Comparison of ENCODE assay signal across 28 cellular contexts in the genomic region with DNA sequence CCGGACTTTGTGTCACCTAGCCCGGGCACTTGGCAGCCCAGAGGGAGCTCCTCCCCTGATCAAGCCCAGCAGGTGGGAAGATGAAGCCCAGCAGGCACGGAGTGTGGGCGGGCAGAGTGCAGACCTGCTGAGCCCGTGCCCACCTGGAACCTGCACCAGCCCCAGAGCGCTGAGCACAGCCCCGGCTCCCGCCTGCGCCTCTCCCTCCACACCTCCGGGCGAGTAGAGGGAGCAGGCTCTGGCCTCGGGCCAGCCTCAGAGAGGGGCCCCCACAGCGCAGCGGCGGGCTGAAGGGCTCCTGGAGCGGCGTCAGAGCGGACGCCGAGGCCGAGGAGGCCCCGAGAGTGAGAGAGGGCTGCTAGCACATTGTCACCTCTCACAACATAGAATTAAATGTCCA.
"Had no signal": no experiment of that assay in that cellular context is flagged by ENCODE, and none has a peak within 500 bp of the region (broad histone marks: within the 10 kb centered on the region; RNA-seq: fewer than 3 reads in every experiment).

No MANE protein-coding gene starts in this region.

- DNase-seq: activated CD4-positive, alpha-beta T cell treated with anti-CD3 and anti-CD28 coated beads, Interleukin-2, amount 50 U/mL, for 1 hour; activated CD4-positive, CD25-positive, alpha-beta regulatory T cell treated with anti-CD3 and anti-CD28 coated beads, Interleukin-2, amount 50 U/mL, for 72 hours; activated CD8-positive, alpha-beta T cell treated with anti-CD3 and anti-CD28 coated beads for 36 hours; activated gamma-delta T cell treated with Interleukin-2 at 50 U/mL for 16 hours; activated naive CD4-positive, alpha-beta T cell treated with anti-CD3 and anti-CD28 coated beads, Interleukin-2, amount 50 U/mL, for 16 hours; activated T-cell treated with anti-CD3 and anti-CD28 coated beads, Interleukin-2, amount 50 U/mL, for 4 hours; amniotic stem cell; brain microvascular endothelial cell; caudate nucleus; cortex of kidney; effector memory CD8-positive, alpha-beta T cell; erythroblast; gastrocnemius medialis; glutamatergic neuron; naive B cell; nephron progenitor cell; spleen; stimulated activated naive CD4-positive, alpha-beta T cell; T1000 had no signal

- H3K36me3 ChIP-seq: brain microvascular endothelial cell, gastrocnemius medialis, neutrophil, right atrium auricular region, spleen, suprapubic skin, tibial nerve had no signal

- FAIRE-seq: astrocyte, islet of Langerhans, urothelium cell line had no signal

- H3K9me3 ChIP-seq: gastrocnemius medialis, neutrophil, right atrium auricular region had no signal

- H3K9ac ChIP-seq: parathyroid adenoma had no signal

- ATAC-seq: activated CD8-positive, alpha-beta T cell treated with anti-CD3 and anti-CD28 coated beads for 36 hours; activated T-cell treated with anti-CD3 and anti-CD28 coated beads, Interleukin-2, amount 50 U/mL, for 4 hours; activated T-helper 17 cell treated with anti-CD3 and anti-CD28 coated beads, Interleukin-2, amount 50 U/mL, for 72 hours; effector memory CD8-positive, alpha-beta T cell; gastrocnemius medialis had no signal

- H3K27me3 ChIP-seq: brain microvascular endothelial cell, gastrocnemius medialis, neutrophil, right atrium auricular region, spleen, suprapubic skin, tibial nerve had no signal

- H3K4me3 ChIP-seq: gastrocnemius medialis, right atrium auricular region, spleen, suprapubic skin, tibial nerve had no signal

- H3K27ac ChIP-seq: brain microvascular endothelial cell, gastrocnemius medialis, neutrophil, parathyroid adenoma, right atrium auricular region, spleen, suprapubic skin, tibial nerve had no signal

- H3K4me1 ChIP-seq: gastrocnemius medialis, parathyroid adenoma, right atrium auricular region, spleen, suprapubic skin, tibial nerve had no signal
